ENCODE assay signal across 16 cellular contexts in genomic region chr2:192828947-192829346, GRCh38.
A peak's percentile ranks its signal among the peaks of the same experiment; 100 is the strongest.
DNase-seq lines count a peak whose midpoint lies in the region; ATAC-seq, FAIRE-seq and TF ChIP-seq lines count a peak whose summit lies in the region.
"Had no signal": no experiment of that assay in that cellular context is flagged by ENCODE, and none has a peak within 500 bp of the region (broad histone marks: within the 10 kb centered on the region; RNA-seq: fewer than 3 reads in every experiment).

No MANE protein-coding gene starts in this region.

- no peak overlapping the region for H3K4me3 ChIP-seq in right lobe of liver
- H3K4me3 ChIP-seq in HepG2 (replicated peaks in 1 of 3; ENCODE audit: insufficient read depth in 1 of 3, low read depth in 2 of 3, low read length in 3 of 3): no peak overlapping the region
- no peak overlapping the region for H3K4me3 ChIP-seq in SJCRH30
- H3K4me3 ChIP-seq: HAP-1, PC-9 had no signal

- H3K4me1 ChIP-seq in right lobe of liver (no peaks in the 10 kb centered on the region), HepG2 (ENCODE audit: insufficient read depth, low read length) (no peaks in the 10 kb centered on the region), SJCRH30 (no peaks in the 10 kb centered on the region; the same call in 1 of the 2 replicates)
- H3K4me1 ChIP-seq: HAP-1 had no signal

- no peaks in the 10 kb centered on the region for H3K9me3 ChIP-seq in right lobe of liver
- no peaks in the 10 kb centered on the region for H3K9me3 ChIP-seq in HepG2 (ENCODE audit: low read length)
- H3K9me3 ChIP-seq in SJCRH30 (replicated peaks): 0 out of 2 replicates have a peak, but pooled peaks cover 4% of the 10 kb centered on the region
- H3K9me3 ChIP-seq: HAP-1 had no signal

- CTCF ChIA-PET in HepG2 (lab: Yijun Ruan, JAX; ENCODE audit: low intra/inter-chr PET ratio, low total read pairs): no interaction called here

- peak in 2 of 3 donors; percentile 40 to 42 for DNase-seq in right lobe of liver
- no peak for DNase-seq in HepG2 (ENCODE audit: low spot score)
- DNase-seq in SJCRH30: peak; percentile 26 to 35
- DNase-seq in osteocyte (ENCODE audit: extremely low spot score, unreplicated experiment): peak; percentile 84
- no peak for DNase-seq in HT-29 (ENCODE audit: low spot score)
- no peak for DNase-seq in kidney tubule cell (ENCODE audit: low spot score)
- DNase-seq: ACHN, AML-193, COR-L47, NCI-H187 treated with DMSO at 0.1 percent for 48 hours, NCI-H345, NCI-H526 treated with DMSO at 0.1 percent for 48 hours, PC-9 had no signal

- no peak overlapping the region for H3K9ac ChIP-seq in HepG2 (ENCODE audit: insufficient read depth, low read depth, low read length)

- H2AFZ ChIP-seq in HepG2 (ENCODE audit: low read length): no peak overlapping the region
- H2AFZ ChIP-seq: PC-9 had no signal

- H3K36me3 ChIP-seq in right lobe of liver (no peaks in the 10 kb centered on the region), HepG2 (replicated peaks in 1 of 2; ENCODE audit: control insufficient read depth in 1 of 2, insufficient read depth in 2 of 2, low read length in 2 of 2) (no peaks in the 10 kb centered on the region), SJCRH30 (no peaks in the 10 kb centered on the region)
- H3K36me3 ChIP-seq: HAP-1 had no signal

- ATAC-seq in right lobe of liver (peak in 1 of 4 donors; percentile 19), HepG2 (no peak), GM18858 (IDR thresholded peaks at IDR 0.05; ENCODE audit: unreplicated experiment) (no peak)

- H3K4me2 ChIP-seq in HepG2 (ENCODE audit: low read depth, low read length): no peak overlapping the region
- H3K4me2 ChIP-seq: PC-9 had no signal

- no peaks in the 10 kb centered on the region for H3K79me2 ChIP-seq in HepG2 (ENCODE audit: insufficient read depth, low read length)

- H3K4me3 Mint-ChIP-seq in osteocyte (ENCODE audit: unreplicated experiment): no peak overlapping the region

- TF ChIP-seq POLR2A in right lobe of liver (IDR thresholded peaks at IDR 0.05) (no peak), HepG2 (IDR thresholded peaks at IDR 0.05; ENCODE audit: insufficient read depth in 1 of 2, low read depth in 2 of 2, low read length in 2 of 2) (no peak)

- FAIRE-seq in HepG2 (lab: Jason Lieb, UNC): no peak
- FAIRE-seq: HTR-8/SVneo had no signal

- no peaks in the 10 kb centered on the region for H3K36me3 Mint-ChIP-seq in osteocyte (ENCODE audit: unreplicated experiment)

- H3K27ac ChIP-seq in right lobe of liver (no peak overlapping the region), HepG2 (ENCODE audit: extremely low read length, insufficient read depth, low read length) (no peak overlapping the region), SJCRH30 (no peak overlapping the region)
- H3K27ac ChIP-seq: PC-9 had no signal

- intact Hi-C loops in right lobe of liver (cut with DNase I): no loop called here
- intact Hi-C loops in HepG2 (cut with micrococcal nuclease; ENCODE audit: unreplicated experiment): no loop called here

- POLR2A ChIA-PET in HepG2 (lab: Yijun Ruan, JAX): no interaction called here

- TF ChIP-seq CTCF in right lobe of liver (IDR thresholded peaks at IDR 0.05): no peak
- TF ChIP-seq CTCF in HepG2 (CRISPR knock-in tag; IDR thresholded peaks at IDR 0.05): no peak
- TF ChIP-seq CTCF in osteocyte (IDR thresholded peaks at IDR 0.05): no peak

- in situ Hi-C loops in HepG2 (cut with HindIII; ENCODE audit: extremely low pct_ligation_motif_present, low pct_unique_long_range_greater_than_20kb): no loop called here

- BruUV-seq in HepG2 (replicated peaks; lab: Mats Ljungman, UMichigan): no TSS peak

- TF ChIP-seq EP300 in HepG2 (IDR thresholded peaks at IDR 0.05; ENCODE audit: low read depth in 2 of 2, low read length in 2 of 2): no peak
- no peak for TF ChIP-seq EP300 in HepG2 (CRISPR knock-in tag; IDR thresholded peaks at IDR 0.05; ENCODE audit: borderline replicate concordance)

- no peaks in the 10 kb centered on the region for H3K9me3 Mint-ChIP-seq in osteocyte (ENCODE audit: unreplicated experiment)

- no peak overlapping the region for H3K27ac Mint-ChIP-seq in osteocyte (ENCODE audit: unreplicated experiment)

- H3K4me1 Mint-ChIP-seq in osteocyte (ENCODE audit: unreplicated experiment): no peaks in the 10 kb centered on the region

- no peak for TF ChIP-seq RAD21 in HepG2 (CRISPR knock-in tag; IDR thresholded peaks at IDR 0.05)

- no peaks in the 10 kb centered on the region for H3K27me3 Mint-ChIP-seq in osteocyte (ENCODE audit: unreplicated experiment)

- H3K27me3 ChIP-seq in right lobe of liver (no peaks in the 10 kb centered on the region), HepG2 (ENCODE audit: control insufficient read depth in 1 of 2, insufficient read depth in 2 of 2, low read length in 2 of 2) (no peaks in the 10 kb centered on the region), SJCRH30 (0 out of 2 replicates have a peak, but pooled peaks cover 2% of the 10 kb centered on the region)

- H4K20me1 ChIP-seq in HepG2 (ENCODE audit: insufficient read depth, low read length): no peaks in the 10 kb centered on the region

- 80% methylated on average over 2 of the region's 6 CpGs for WGBS in right lobe of liver (ENCODE audit: insufficient coverage, low coverage, low lambda C conversion rate, missing lambda C conversion rate)
- 17% methylated on average over 2 of the region's 6 CpGs for WGBS in HepG2 (ENCODE audit: low lambda C conversion rate)

TF ChIP-seq in HepG2, 621 proteins besides CTCF, POLR2A, EP300 and RAD21:
- TF ChIP-seq ISL2 (CRISPR knock-in tag; IDR thresholded peaks at IDR 0.05) (no peak), NCOA2 (CRISPR knock-in tag; IDR thresholded peaks at IDR 0.05) (no peak), FLYWCH1 (CRISPR knock-in tag; IDR thresholded peaks at IDR 0.05) (no peak), BRF2 (CRISPR knock-in tag; IDR thresholded peaks at IDR 0.05) (no peak)

Comparison
In these comparisons a context has a peak if more than half of its experiments do, and no peak if none do; other contexts are left out.
1. DNase-seq: peak in right lobe of liver (2 of 3), SJCRH30 (2 of 2) and osteocyte (single experiment); none in HepG2 (single experiment), HT-29 (single experiment) and kidney tubule cell (single experiment).